8 cellular contexts compared by ENCODE assay signal in genomic region chr19:12955996-12956395, GRCh38. TPM values are rescaled to one million over a fixed set of nuclear protein-coding genes. Genes with fewer than 3 reads are reported as not detected.
A peak's percentile ranks its signal among the peaks of the same experiment; 100 is the strongest.
DNase-seq lines count a peak whose midpoint lies in the region; ATAC-seq and TF ChIP-seq lines count a peak whose summit lies in the region.

No MANE protein-coding gene starts in this region.

- H3K4me3 Mint-ChIP-seq in naive thymus-derived CD8-positive, alpha-beta T cell: peak overlapping the region; percentile 75 to 89 (median 84)

- no peak for TF ChIP-seq CTCF in BJ (IDR thresholded peaks at IDR 0.05; ENCODE audit: insufficient read depth, low read depth, low read length)
- no peak for TF ChIP-seq CTCF in LNCaP clone FGC (IDR thresholded peaks at IDR 0.05; ENCODE audit: control insufficient read depth, extremely low read depth, insufficient read depth)
- TF ChIP-seq CTCF in coronary artery (IDR thresholded peaks at IDR 0.05): no peak

- H3K27me3 Mint-ChIP-seq in naive thymus-derived CD8-positive, alpha-beta T cell: no peaks in the 10 kb centered on the region

- peaks cover 0 to 36% (median 5%) of the 10 kb centered on the region in 3 donors for H3K36me3 Mint-ChIP-seq in naive thymus-derived CD8-positive, alpha-beta T cell

- H3K9me3 Mint-ChIP-seq in naive thymus-derived CD8-positive, alpha-beta T cell: no peaks in the 10 kb centered on the region

- POLR2A ChIA-PET in BJ (lab: Charles Lee): no interaction called here
- POLR2A ChIA-PET in naive thymus-derived CD8-positive, alpha-beta T cell (lab: Charles Lee): interaction anchor here (0.9 to 3.6 kb wide), 14 partner anchors 8 to 74 kb away, joined by 3 to 17 read pairs (median 6); partner anchors contain the start of genes CALR, GCDH, RAD23A and SYCE2

- peaks cover 23% of the 10 kb centered on the region for H3K36me3 ChIP-seq in BJ (ENCODE audit: control insufficient read depth, insufficient read depth, low read length)

- H3K27ac Mint-ChIP-seq in naive thymus-derived CD8-positive, alpha-beta T cell: peak overlapping the region; percentile 61 to 92 (median 85)

- CTCF ChIA-PET in BJ (lab: Yijun Ruan, JAX): interaction anchor here (1.0 to 5.6 kb wide), 2 partner anchors 9 to 76 kb away, joined by 3 to 76 read pairs; no protein-coding TSS in a partner anchor

- peak overlapping the region; percentile 60 to 87 for H3K27ac ChIP-seq in coronary artery

- H3K4me3 ChIP-seq in BJ (ENCODE audit: low read depth, low read length) (peak overlapping the region; percentile 91), LNCaP clone FGC (ENCODE audit: low read depth, low read length) (peak overlapping the region; percentile 96), coronary artery (peak overlapping the region; percentile 92)

- H3K27me3 ChIP-seq in BJ (ENCODE audit: control insufficient read depth, insufficient read depth, low read length): no peaks in the 10 kb centered on the region

- peaks cover 16 to 29% (median 25%) of the 10 kb centered on the region in 4 donors for H3K4me1 Mint-ChIP-seq in naive thymus-derived CD8-positive, alpha-beta T cell

- no peak for ATAC-seq in naive thymus-derived CD8-positive, alpha-beta T cell
- ATAC-seq in GM18870 (IDR thresholded peaks at IDR 0.05; ENCODE audit: unreplicated experiment) (no peak), GM18907 (IDR thresholded peaks at IDR 0.05; ENCODE audit: unreplicated experiment) (no peak)

- no peak for DNase-seq in BJ (ENCODE audit: low read depth)
- DNase-seq in LNCaP clone FGC (ENCODE audit: low read depth): no peak
- no peak for DNase-seq in coronary artery (ENCODE audit: low spot score)
- no peak for DNase-seq in naive thymus-derived CD8-positive, alpha-beta T cell
- no peak for DNase-seq in glomerular visceral epithelial cell (ENCODE audit: extremely low spot score)
- no peak for DNase-seq in NCI-H526 (lab: John Stamatoyannopoulos, UW)

RNA-seq across cellular contexts. Expression of gene GADD45GIP1, which starts 1.0 kb away (rescaled TPM):
- polyA plus RNA-seq in BJ (2011; rRNA removed): 45.0 and 45.5 TPM in 2 replicates
- 4.6 and 6.2 TPM in 2 replicates for polyA minus RNA-seq in BJ (2011; rRNA and poly(A)+ RNA removed)
- total RNA-seq in naive thymus-derived CD8-positive, alpha-beta T cell: 10 to 100 TPM; 17.3 to 17.8 TPM
- polyA plus RNA-seq in naive thymus-derived CD8-positive, alpha-beta T cell: 10 to 100 TPM; 59.4 to 65.1 (median 64.7) TPM

RNA-seq across cellular contexts. Expression of gene RAD23A, which starts 10.3 kb away (rescaled TPM):
- 49.2 and 75.1 TPM in 2 replicates for polyA plus RNA-seq in BJ (2011; rRNA removed)
- 55.8 and 63.1 TPM in 2 replicates for polyA minus RNA-seq in BJ (2011; rRNA and poly(A)+ RNA removed)
- 100 to 1,000 TPM; 117 to 125 TPM for total RNA-seq in naive thymus-derived CD8-positive, alpha-beta T cell
- polyA plus RNA-seq in naive thymus-derived CD8-positive, alpha-beta T cell: 100 to 1,000 TPM in 2 of 3 donors, 10 to 100 TPM in 1; 78.0 to 114 (median 102) TPM

RNA-seq across cellular contexts. Expression of gene DAND5, which starts 13.4 kb away (rescaled TPM):
- not detected in 2 replicates for polyA plus RNA-seq in BJ (2011; rRNA removed)
- polyA minus RNA-seq in BJ (2011; rRNA and poly(A)+ RNA removed): 0.15 TPM in 1 of 2 replicates, not detected in the other
- not detected for total RNA-seq in naive thymus-derived CD8-positive, alpha-beta T cell
- polyA plus RNA-seq in naive thymus-derived CD8-positive, alpha-beta T cell: not detected

RNA-seq across cellular contexts. Expression of gene CALR, which starts 17.6 kb away (rescaled TPM):
- polyA plus RNA-seq in BJ (2011; rRNA removed): 1,647 and 1,829 TPM in 2 replicates
- 1,087 and 1,794 TPM in 2 replicates for polyA minus RNA-seq in BJ (2011; rRNA and poly(A)+ RNA removed)
- total RNA-seq in naive thymus-derived CD8-positive, alpha-beta T cell: 100 to 1,000 TPM; 448 to 463 TPM
- polyA plus RNA-seq in naive thymus-derived CD8-positive, alpha-beta T cell: 100 to 1,000 TPM; 135 to 190 (median 165) TPM

RNA-seq across cellular contexts. Expression of gene FARSA, which starts 22.5 kb away (rescaled TPM):
- 15.5 and 33.6 TPM in 2 replicates for polyA plus RNA-seq in BJ (2011; rRNA removed)
- 28.6 and 29.3 TPM in 2 replicates for polyA minus RNA-seq in BJ (2011; rRNA and poly(A)+ RNA removed)
- total RNA-seq in naive thymus-derived CD8-positive, alpha-beta T cell: 10 to 100 TPM; 54.6 to 60.5 TPM
- polyA plus RNA-seq in naive thymus-derived CD8-positive, alpha-beta T cell: 10 to 100 TPM; 49.8 to 87.7 (median 63.6) TPM
